15 cellular contexts compared by ENCODE assay signal in genomic region chr20:47724910-47725247, GRCh38.
A peak's percentile ranks its signal among the peaks of the same experiment; 100 is the strongest.
DNase-seq lines count a peak whose midpoint lies in the region; ATAC-seq and TF ChIP-seq lines count a peak whose summit lies in the region.
"Had no signal": no experiment of that assay in that cellular context is flagged by ENCODE, and none has a peak within 500 bp of the region (broad histone marks: within the 10 kb centered on the region; RNA-seq: fewer than 3 reads in every experiment).

No MANE protein-coding gene starts in this region.

- peak overlapping the region; percentile 55 for H2AFZ ChIP-seq in SU-DHL-6 (ENCODE audit: low read depth, low read length, severe bottlenecking)
- H2AFZ ChIP-seq in neural progenitor cell (replicated peaks), result no peak overlapping the region

- H3K4me3 ChIP-seq in DOHH2 (ENCODE audit: low read length) (no peak overlapping the region), SU-DHL-6 (ENCODE audit: insufficient read depth, low read length, poor library complexity, severe bottlenecking) (no peak overlapping the region), neural progenitor cell (no peak overlapping the region)
- H3K4me3 ChIP-seq: BLaER1 treated with 17β-estradiol and CSF1 and Interleukin-3, amounts not matched to agents 10 nM and 100 nM; colonic mucosa; Peyer's patch had no signal

- no peaks in the 10 kb centered on the region for H3K36me3 ChIP-seq in DOHH2 (ENCODE audit: control insufficient read depth, low read length)
- H3K36me3 ChIP-seq in SU-DHL-6 (ENCODE audit: low read length), result no peaks in the 10 kb centered on the region
- no peaks in the 10 kb centered on the region for H3K36me3 ChIP-seq in neural progenitor cell
- H3K36me3 ChIP-seq: BLaER1 treated with 17β-estradiol and CSF1 and Interleukin-3, amounts not matched to agents 10 nM and 100 nM; colonic mucosa; Peyer's patch; WERI-Rb-1 had no signal

- CTCF ChIA-PET in Calu3 (lab: Charles Lee), result interaction anchor here (0.6 to 3.2 kb wide), 12 partner anchors 10 to 896 kb away, joined by 3 to 18 read pairs (median 4); no protein-coding TSS in a partner anchor

- H3K9me3 Mint-ChIP-seq in nephron progenitor cell, result peaks cover 13% of the 10 kb centered on the region
- no peaks in the 10 kb centered on the region for H3K9me3 Mint-ChIP-seq in Calu3 (ENCODE audit: low read depth, unreplicated experiment)
- peaks cover 4% of the 10 kb centered on the region for H3K9me3 Mint-ChIP-seq in neural progenitor cell
- no peaks in the 10 kb centered on the region for H3K9me3 Mint-ChIP-seq in effector memory CD8-positive, alpha-beta T cell
- H3K9me3 Mint-ChIP-seq: activated T-cell treated with anti-CD3 and anti-CD28 coated beads, Interleukin-2, amount 50 U/mL, for 4 hours had no signal

- H3K4me2 ChIP-seq in DOHH2 (ENCODE audit: low read length) (peak overlapping the region; percentile 46), SU-DHL-6 (ENCODE audit: low read depth, low read length, poor library complexity, severe bottlenecking) (peak overlapping the region; percentile 14), neural progenitor cell (no peak overlapping the region)

- no peaks in the 10 kb centered on the region for H3K9me2 ChIP-seq in DOHH2 (replicated peaks; ENCODE audit: control insufficient read depth, low read length)
- no peaks in the 10 kb centered on the region for H3K9me2 ChIP-seq in SU-DHL-6 (replicated peaks; ENCODE audit: insufficient read depth, low read length)

- peaks cover 49% of the 10 kb centered on the region for H3K36me3 Mint-ChIP-seq in nephron progenitor cell (ENCODE audit: low read depth)
- H3K36me3 Mint-ChIP-seq in Calu3 (ENCODE audit: insufficient read depth, unreplicated experiment), result peaks cover 11% of the 10 kb centered on the region
- H3K36me3 Mint-ChIP-seq in neural progenitor cell, result peaks cover 6% of the 10 kb centered on the region
- peaks cover 12% of the 10 kb centered on the region for H3K36me3 Mint-ChIP-seq in effector memory CD8-positive, alpha-beta T cell (ENCODE audit: insufficient read depth)

- H3K4me3 Mint-ChIP-seq in nephron progenitor cell (no peak overlapping the region), Calu3 (ENCODE audit: low read depth, unreplicated experiment) (no peak overlapping the region), neural progenitor cell (no peak overlapping the region)
- H3K4me3 Mint-ChIP-seq in effector memory CD8-positive, alpha-beta T cell, result no peak overlapping the region
- H3K4me3 Mint-ChIP-seq: activated T-cell treated with anti-CD3 and anti-CD28 coated beads, Interleukin-2, amount 50 U/mL, for 4 hours; type B pancreatic cell had no signal

- no peaks in the 10 kb centered on the region; the same call in 1 of the 2 replicates for H3K27me3 ChIP-seq in DOHH2 (ENCODE audit: control insufficient read depth, low read length)
- no peaks in the 10 kb centered on the region for H3K27me3 ChIP-seq in SU-DHL-6 (ENCODE audit: low read length)
- no peaks in the 10 kb centered on the region for H3K27me3 ChIP-seq in neural progenitor cell
- H3K27me3 ChIP-seq: BLaER1 treated with 17β-estradiol and CSF1 and Interleukin-3, amounts not matched to agents 10 nM and 100 nM; colonic mucosa; neutrophil; Peyer's patch had no signal

- BruUV-seq in Calu3 (replicated peaks; lab: Mats Ljungman, UMichigan), result no TSS peak

- H3K27me3 Mint-ChIP-seq in nephron progenitor cell (ENCODE audit: low read depth, poor library complexity), result peaks cover 5% of the 10 kb centered on the region
- no peaks in the 10 kb centered on the region for H3K27me3 Mint-ChIP-seq in Calu3 (ENCODE audit: unreplicated experiment)
- H3K27me3 Mint-ChIP-seq in neural progenitor cell (ENCODE audit: insufficient read depth, low read depth), result peaks cover 14% of the 10 kb centered on the region
- H3K27me3 Mint-ChIP-seq in effector memory CD8-positive, alpha-beta T cell, result no peaks in the 10 kb centered on the region
- H3K27me3 Mint-ChIP-seq: progenitor cell of endocrine pancreas had no signal

- H4K20me1 ChIP-seq in DOHH2 (ENCODE audit: control insufficient read depth, insufficient read depth, low read depth, low read length) (no peaks in the 10 kb centered on the region), SU-DHL-6 (ENCODE audit: low read depth, low read length) (no peaks in the 10 kb centered on the region), neural progenitor cell (ENCODE audit: low read depth) (peaks cover 8% of the 10 kb centered on the region)
- H4K20me1 ChIP-seq: BLaER1 treated with 17β-estradiol and CSF1 and Interleukin-3, amounts not matched to agents 10 nM and 100 nM had no signal

- H3K27ac Mint-ChIP-seq in nephron progenitor cell (peak overlapping the region; percentile 67), Calu3 (ENCODE audit: unreplicated experiment) (no peak overlapping the region), neural progenitor cell (no peak overlapping the region)
- H3K27ac Mint-ChIP-seq in effector memory CD8-positive, alpha-beta T cell, result no peak overlapping the region
- H3K27ac Mint-ChIP-seq: progenitor cell of endocrine pancreas, type B pancreatic cell had no signal

- TF ChIP-seq CTCF in DOHH2 (IDR thresholded peaks at IDR 0.05; ENCODE audit: low read depth, low read length, poor library complexity, severe bottlenecking) (no peak), SU-DHL-6 (IDR thresholded peaks at IDR 0.05; ENCODE audit: insufficient read depth, low read length, poor library complexity, severe bottlenecking) (no peak), nephron progenitor cell (IDR thresholded peaks at IDR 0.05) (no peak), Calu3 (IDR thresholded peaks at IDR 0.05; ENCODE audit: unreplicated experiment) (no peak), neural progenitor cell (IDR thresholded peaks at IDR 0.05) (no peak)

- peaks cover 52% of the 10 kb centered on the region for H3K4me1 ChIP-seq in DOHH2 (ENCODE audit: control insufficient read depth, low read length)
- peaks cover 24% of the 10 kb centered on the region for H3K4me1 ChIP-seq in neural progenitor cell
- H3K4me1 ChIP-seq: colonic mucosa had no signal

- intact Hi-C loops in Calu3 (cut with micrococcal nuclease; ENCODE audit: unreplicated experiment), result loop anchor here (1.0 to 2.0 kb wide), 3 partner anchors 58 to 896 kb away; no protein-coding TSS in a partner anchor

- peak; percentile 10 for DNase-seq in NCI-H1694 (lab: John Stamatoyannopoulos, UW)
- no peak for DNase-seq in nephron progenitor cell
- DNase-seq in Calu3, result no peak
- DNase-seq in neural progenitor cell (ENCODE audit: low spot score), result no peak
- DNase-seq in effector memory CD8-positive, alpha-beta T cell, result no peak

- H3K9ac ChIP-seq in SU-DHL-6 (ENCODE audit: low read length) (no peak overlapping the region), neural progenitor cell (no peak overlapping the region)

- H3K4me1 Mint-ChIP-seq in nephron progenitor cell (peaks cover 86% of the 10 kb centered on the region), Calu3 (ENCODE audit: low read depth, unreplicated experiment) (no peaks in the 10 kb centered on the region), neural progenitor cell (peaks cover 53% of the 10 kb centered on the region)
- peaks cover 14 to 17% of the 10 kb centered on the region in 2 donors for H3K4me1 Mint-ChIP-seq in effector memory CD8-positive, alpha-beta T cell (ENCODE audit: low read depth in 2 of 2)

- H3K27ac ChIP-seq in DOHH2 (ENCODE audit: low read depth, low read length) (no peak overlapping the region), SU-DHL-6 (ENCODE audit: low read depth, low read length) (no peak overlapping the region), neural progenitor cell (no peak overlapping the region)
- H3K27ac ChIP-seq: colonic mucosa, Peyer's patch, WERI-Rb-1 had no signal

- ATAC-seq in effector memory CD8-positive, alpha-beta T cell (replicated peaks), result no peak

- H3K9me3 ChIP-seq in DOHH2 (ENCODE audit: control insufficient read depth, insufficient read depth, low read length) (no peaks in the 10 kb centered on the region), SU-DHL-6 (ENCODE audit: insufficient read depth, low read length) (no peaks in the 10 kb centered on the region), neural progenitor cell (ENCODE audit: low read depth) (no peaks in the 10 kb centered on the region)
- H3K9me3 ChIP-seq: BLaER1 treated with 17β-estradiol and CSF1 and Interleukin-3, amounts not matched to agents 10 nM and 100 nM; colonic mucosa; neutrophil; Peyer's patch had no signal

- peaks cover 6% of the 10 kb centered on the region for H3F3A ChIP-seq in DOHH2 (ENCODE audit: control insufficient read depth, insufficient read depth)
- H3F3A ChIP-seq in SU-DHL-6 (ENCODE audit: insufficient read depth), result no peaks in the 10 kb centered on the region
- peaks cover 8% of the 10 kb centered on the region for H3F3A ChIP-seq in neural progenitor cell (ENCODE audit: low read depth)

- H3K79me2 ChIP-seq in DOHH2 (ENCODE audit: control insufficient read depth, low read length) (no peaks in the 10 kb centered on the region), SU-DHL-6 (ENCODE audit: insufficient read depth, low read length) (no peaks in the 10 kb centered on the region), neural progenitor cell (ENCODE audit: low read depth) (no peaks in the 10 kb centered on the region)
